ENCODE assay signal across 37 cellular contexts in genomic region chr12:100674009-100674888, GRCh38.
"Had no signal": no experiment of that assay in that cellular context is flagged by ENCODE, and none has a peak within 500 bp of the region (broad histone marks: within the 10 kb centered on the region; RNA-seq: fewer than 3 reads in every experiment).

No MANE protein-coding gene starts in this region.

- ATAC-seq: activated naive CD4-positive, alpha-beta T cell treated with anti-CD3 and anti-CD28 coated beads, Interleukin-2, amount 50 U/mL, for 72 hours; activated T-cell treated with anti-CD3 and anti-CD28 coated beads, Interleukin-2, amount 50 U/mL, for 4 hours; PC-3 had no signal

- H3K27me3 ChIP-seq: adrenal gland, MG63, Peyer's patch, SJSA1 had no signal

- H3K4me3 ChIP-seq: adrenal gland, MG63, Peyer's patch, SJSA1 had no signal

- DNase-seq: activated B cell treated with CpG ODN at 0.5 μM for 24 hours; activated CD4-positive, alpha-beta memory T cell treated with anti-CD3 and anti-CD28 coated beads for 36 hours; activated CD4-positive, alpha-beta T cell treated with anti-CD3 and anti-CD28 coated beads for 4 hours; activated CD4-positive, alpha-beta T cell treated with anti-CD3 and anti-CD28 coated beads, Interleukin-2, amount 50 U/mL, for 1 hour; activated CD4-positive, CD25-positive, alpha-beta regulatory T cell treated with anti-CD3 and anti-CD28 coated beads, Interleukin-2, amount 50 U/mL, for 72 hours; activated CD8-positive, alpha-beta memory T cell treated with anti-CD3 and anti-CD28 coated beads, Interleukin-2, amount 50 U/mL, for 4 hours; activated gamma-delta T cell treated with Interleukin-2 at 50 U/mL for 16 hours; activated naive CD4-positive, alpha-beta T cell treated with anti-CD3 and anti-CD28 coated beads for 36 hours; activated T-cell treated with anti-CD3 and anti-CD28 coated beads for 4 hours; activated T-cell treated with anti-CD3 and anti-CD28 coated beads, Interleukin-2, amount 50 U/mL, for 4 hours; adrenal gland; brain microvascular endothelial cell; central memory CD4-positive, alpha-beta T cell; Karpas-422; MG63; NCI-H1048; NCI-H1105 treated with DMSO at 0.1 percent for 48 hours; NCI-H1436; NCI-H1694; NCI-H1930; NCI-H2081 treated with DMSO at 0.1 percent for 48 hours; NCI-H226; NCI-H446 treated with DMSO at 0.1 percent for 48 hours; NCI-H524; NCI-H82; NK-92 treated with Interleukin-12 subunit alpha and Interleukin-12 subunit beta, amount 100 ng/mL, for 24 hours; PC-3; Peyer's patch; RPMI8226; SHP77 treated with DMSO at 0.1 percent for 48 hours; SW 1271; T-helper 1 cell; T-helper 2 cell; T-helper 9 cell had no signal

- H3K9me3 ChIP-seq: adrenal gland, MG63, Peyer's patch, SJSA1 had no signal

- H3K4me1 ChIP-seq: adrenal gland, Peyer's patch, SJSA1 had no signal

- H3K27ac ChIP-seq: adrenal gland, brain microvascular endothelial cell, Peyer's patch, SJSA1, VCaP had no signal

- H3K36me3 ChIP-seq: adrenal gland, brain microvascular endothelial cell, MG63, Peyer's patch, SJSA1 had no signal
